3 cellular contexts compared by ENCODE assay signal in genomic region chr19:1256646-1257474, GRCh38.
TF ChIP-seq lines count a peak whose summit lies in the region.

No MANE protein-coding gene starts in this region.

TF ChIP-seq in PFSK-1, 5 proteins besides CTCF, POLR2A, EP300 and RAD21:
- TF ChIP-seq POLR2AphosphoS5 (IDR thresholded peaks at IDR 0.05; ENCODE audit: low read depth, low read length) (peak; percentile 55), FOXP2 (optimal IDR thresholded peaks at IDR 0.05; ENCODE audit: borderline replicate concordance, extremely low read depth, extremely low read length, insufficient read depth) (no peak)

TF ChIP-seq in endothelial cell of umbilical vein, 7 proteins besides CTCF, POLR2A, EP300 and RAD21:
- TF ChIP-seq JUN (IDR thresholded peaks at IDR 0.05; ENCODE audit: borderline replicate concordance, insufficient read depth, insufficient read length, low read depth) (no peak), MYC (IDR thresholded peaks at IDR 0.05; ENCODE audit: low read depth, low read length) (no peak)

TF ChIP-seq in GM12891, 5 proteins besides CTCF, POLR2A, EP300 and RAD21:
- TF ChIP-seq TAF1 (IDR thresholded peaks at IDR 0.05; ENCODE audit: low read depth, low read length) = no peak
- no peak for TF ChIP-seq POU2F2 (IDR thresholded peaks at IDR 0.05; ENCODE audit: low read depth, low read length)
- no peak for TF ChIP-seq POLR2AphosphoS5 (IDR thresholded peaks at IDR 0.05; ENCODE audit: low read depth, low read length)
- no peak for TF ChIP-seq PAX5 (IDR thresholded peaks at IDR 0.05; ENCODE audit: insufficient read depth, low read length, severe bottlenecking)
- TF ChIP-seq SPI1 (IDR thresholded peaks at IDR 0.05; ENCODE audit: low read depth, low read length) = no peak
